19 cellular contexts compared by ENCODE assay signal in genomic region chr10:28776519-28776918, GRCh38.
DNase-seq lines count a peak whose midpoint lies in the region; ATAC-seq and TF ChIP-seq lines count a peak whose summit lies in the region.
"Had no signal": no experiment of that assay in that cellular context is flagged by ENCODE, and none has a peak within 500 bp of the region (broad histone marks: within the 10 kb centered on the region; RNA-seq: fewer than 3 reads in every experiment).

No MANE protein-coding gene starts in this region.

- H3K4me1 Mint-ChIP-seq in activated naive CD4-positive, alpha-beta T cell treated with anti-CD3 and anti-CD28 coated beads, Interleukin-2, amount 10 ng/mL, durations not matched to agents 7 days and 5 days: no peaks in the 10 kb centered on the region
- peaks cover 29% of the 10 kb centered on the region for H3K4me1 Mint-ChIP-seq in mesothelial cell of epicardium
- H3K4me1 Mint-ChIP-seq in activated T-helper 1 cell treated with anti-CD3 and anti-CD28 coated beads, Interleukin-12 subunit alpha, Interleukin-12 subunit beta, Interleukin-2, Interleukin-4 antibody, amounts not matched to agents 30 ng/mL and 10 ng/mL and 1 ng/mL, durations not matched to agents 14 hours and 24 hours and 36 hours (ENCODE audit: low read depth): no peaks in the 10 kb centered on the region
- no peaks in the 10 kb centered on the region for H3K4me1 Mint-ChIP-seq in naive thymus-derived CD4-positive, alpha-beta T cell
- H3K4me1 Mint-ChIP-seq: B cell had no signal

- no peak for DNase-seq in activated naive CD4-positive, alpha-beta T cell treated with anti-CD3 and anti-CD28 coated beads, Interleukin-2, amount 10 ng/mL, durations not matched to agents 7 days and 5 days
- DNase-seq in activated naive CD4-positive, alpha-beta T cell (lab: John Stamatoyannopoulos, UW): no peak
- DNase-seq in mesothelial cell of epicardium (ENCODE audit: low spot score in 2 of 2, unreplicated experiment in 2 of 2) (no peak), nucleus accumbens (lab: John Stamatoyannopoulos, UW) (no peak)
- no peak for DNase-seq in activated T-helper 1 cell treated with anti-CD3 and anti-CD28 coated beads, Interleukin-12 subunit alpha, Interleukin-12 subunit beta, Interleukin-2, Interleukin-4 antibody, amounts not matched to agents 30 ng/mL and 10 ng/mL and 1 ng/mL, durations not matched to agents 14 hours and 24 hours and 36 hours (ENCODE audit: low spot score)
- no peak for DNase-seq in naive thymus-derived CD4-positive, alpha-beta T cell
- DNase-seq: AML-193; Caco-2; Calu3; CD4-positive, alpha-beta T cell; CD8-positive, alpha-beta T cell; DMS79 treated with DMSO at 0.1 percent for 48 hours; GF-D8 had no signal

- H3K9me3 ChIP-seq in parathyroid adenoma (ENCODE audit: control insufficient read depth, low read length): no peaks in the 10 kb centered on the region
- H3K9me3 ChIP-seq in naive thymus-derived CD4-positive, alpha-beta T cell (ENCODE audit: control insufficient read depth in 2 of 3, low read length in 3 of 3): no peaks in the 10 kb centered on the region
- H3K9me3 ChIP-seq: A549 had no signal

- POLR2A ChIA-PET in naive thymus-derived CD4-positive, alpha-beta T cell (lab: Charles Lee): no interaction called here

- H3K9me3 Mint-ChIP-seq in activated naive CD4-positive, alpha-beta T cell treated with anti-CD3 and anti-CD28 coated beads, Interleukin-2, amount 10 ng/mL, durations not matched to agents 7 days and 5 days: peaks cover 5% of the 10 kb centered on the region
- H3K9me3 Mint-ChIP-seq in mesothelial cell of epicardium: peaks cover 3% of the 10 kb centered on the region
- H3K9me3 Mint-ChIP-seq in activated T-helper 1 cell treated with anti-CD3 and anti-CD28 coated beads, Interleukin-12 subunit alpha, Interleukin-12 subunit beta, Interleukin-2, Interleukin-4 antibody, amounts not matched to agents 30 ng/mL and 10 ng/mL and 1 ng/mL, durations not matched to agents 14 hours and 24 hours and 36 hours: peaks cover 6% of the 10 kb centered on the region
- H3K9me3 Mint-ChIP-seq in naive thymus-derived CD4-positive, alpha-beta T cell: peaks cover 0 to 9% (median 4%) of the 10 kb centered on the region in 11 donors
- H3K9me3 Mint-ChIP-seq: CD4-positive, alpha-beta T cell; CD8-positive, alpha-beta T cell had no signal

- no peaks in the 10 kb centered on the region for H3K27me3 ChIP-seq in parathyroid adenoma (ENCODE audit: control insufficient read depth, insufficient read depth, low read length)
- H3K27me3 ChIP-seq in naive thymus-derived CD4-positive, alpha-beta T cell (ENCODE audit: control insufficient read depth in 2 of 2, insufficient read depth in 2 of 2, low read length in 2 of 2): no peaks in the 10 kb centered on the region

- intact Hi-C loops in activated T-helper 1 cell treated with anti-CD3 and anti-CD28 coated beads, Interleukin-12 subunit alpha, Interleukin-12 subunit beta, Interleukin-2, Interleukin-4 antibody, amounts not matched to agents 30 ng/mL and 10 ng/mL and 1 ng/mL, durations not matched to agents 14 hours and 24 hours and 36 hours (cut with micrococcal nuclease): no loop called here
- intact Hi-C loops in naive thymus-derived CD4-positive, alpha-beta T cell (cut with micrococcal nuclease): no loop called here

- no peak overlapping the region for H2AFZ ChIP-seq in parathyroid adenoma

- no peak overlapping the region for H3K4me3 ChIP-seq in parathyroid adenoma (ENCODE audit: low read depth, low read length)
- H3K4me3 ChIP-seq in naive thymus-derived CD4-positive, alpha-beta T cell (ENCODE audit: low read length): no peak overlapping the region
- H3K4me3 ChIP-seq: A549; BLaER1 treated with 17β-estradiol and CSF1 and Interleukin-3, amounts not matched to agents 10 nM and 100 nM had no signal

- H3K36me3 Mint-ChIP-seq in activated naive CD4-positive, alpha-beta T cell treated with anti-CD3 and anti-CD28 coated beads, Interleukin-2, amount 10 ng/mL, durations not matched to agents 7 days and 5 days: no peaks in the 10 kb centered on the region
- no peaks in the 10 kb centered on the region for H3K36me3 Mint-ChIP-seq in mesothelial cell of epicardium
- no peaks in the 10 kb centered on the region for H3K36me3 Mint-ChIP-seq in activated T-helper 1 cell treated with anti-CD3 and anti-CD28 coated beads, Interleukin-12 subunit alpha, Interleukin-12 subunit beta, Interleukin-2, Interleukin-4 antibody, amounts not matched to agents 30 ng/mL and 10 ng/mL and 1 ng/mL, durations not matched to agents 14 hours and 24 hours and 36 hours (ENCODE audit: low read depth)
- H3K36me3 Mint-ChIP-seq in naive thymus-derived CD4-positive, alpha-beta T cell: no peaks in the 10 kb centered on the region
- H3K36me3 Mint-ChIP-seq: CD8-positive, alpha-beta T cell had no signal

- H3K27me3 Mint-ChIP-seq in activated naive CD4-positive, alpha-beta T cell treated with anti-CD3 and anti-CD28 coated beads, Interleukin-2, amount 10 ng/mL, durations not matched to agents 7 days and 5 days: no peaks in the 10 kb centered on the region
- no peaks in the 10 kb centered on the region for H3K27me3 Mint-ChIP-seq in mesothelial cell of epicardium (ENCODE audit: low read depth)
- H3K27me3 Mint-ChIP-seq in activated T-helper 1 cell treated with anti-CD3 and anti-CD28 coated beads, Interleukin-12 subunit alpha, Interleukin-12 subunit beta, Interleukin-2, Interleukin-4 antibody, amounts not matched to agents 30 ng/mL and 10 ng/mL and 1 ng/mL, durations not matched to agents 14 hours and 24 hours and 36 hours (ENCODE audit: insufficient read depth): no peaks in the 10 kb centered on the region
- peaks cover 0 to 11% (median 7%) of the 10 kb centered on the region in 5 donors for H3K27me3 Mint-ChIP-seq in naive thymus-derived CD4-positive, alpha-beta T cell
- H3K27me3 Mint-ChIP-seq: B cell; CD4-positive, alpha-beta T cell had no signal

- H3K27ac Mint-ChIP-seq in activated naive CD4-positive, alpha-beta T cell treated with anti-CD3 and anti-CD28 coated beads, Interleukin-2, amount 10 ng/mL, durations not matched to agents 7 days and 5 days: peak overlapping the region; percentile 42
- peak overlapping the region; percentile 44 for H3K27ac Mint-ChIP-seq in mesothelial cell of epicardium
- no peak overlapping the region for H3K27ac Mint-ChIP-seq in activated T-helper 1 cell treated with anti-CD3 and anti-CD28 coated beads, Interleukin-12 subunit alpha, Interleukin-12 subunit beta, Interleukin-2, Interleukin-4 antibody, amounts not matched to agents 30 ng/mL and 10 ng/mL and 1 ng/mL, durations not matched to agents 14 hours and 24 hours and 36 hours
- H3K27ac Mint-ChIP-seq in naive thymus-derived CD4-positive, alpha-beta T cell: no peak overlapping the region
- H3K27ac Mint-ChIP-seq: B cell; CD4-positive, alpha-beta T cell; CD8-positive, alpha-beta T cell had no signal

- CTCF ChIA-PET in activated naive CD4-positive, alpha-beta T cell treated with anti-CD3 and anti-CD28 coated beads, Interleukin-2, amount 10 ng/mL, durations not matched to agents 7 days and 5 days (lab: Charles Lee): no interaction called here
- CTCF ChIA-PET in naive thymus-derived CD4-positive, alpha-beta T cell (lab: Charles Lee): no interaction called here

- H3K9ac ChIP-seq in parathyroid adenoma: no peak overlapping the region
- H3K9ac ChIP-seq: BLaER1 treated with 17β-estradiol and CSF1 and Interleukin-3, amounts not matched to agents 10 nM and 100 nM had no signal

- peak overlapping the region; percentile 15 for H3K4me2 ChIP-seq in parathyroid adenoma (ENCODE audit: low read length)
- H3K4me2 ChIP-seq: A549; BLaER1 treated with 17β-estradiol and CSF1 and Interleukin-3, amounts not matched to agents 10 nM and 100 nM had no signal

- H3K4me1 ChIP-seq in parathyroid adenoma: peaks cover 23% of the 10 kb centered on the region
- no peaks in the 10 kb centered on the region for H3K4me1 ChIP-seq in naive thymus-derived CD4-positive, alpha-beta T cell (ENCODE audit: control insufficient read depth in 2 of 2, insufficient read depth in 2 of 2, low read length in 2 of 2)

- no peak overlapping the region for H3K27ac ChIP-seq in parathyroid adenoma
- no peak overlapping the region for H3K27ac ChIP-seq in naive thymus-derived CD4-positive, alpha-beta T cell (ENCODE audit: low read depth, low read length)
- H3K27ac ChIP-seq: 22Rv1; A549; BLaER1 treated with 17β-estradiol and CSF1 and Interleukin-3, amounts not matched to agents 10 nM and 100 nM; C4-2B had no signal

- ATAC-seq in naive thymus-derived CD4-positive, alpha-beta T cell: no peak
- ATAC-seq: A549; CD8-positive, alpha-beta T cell had no signal

- no peak for TF ChIP-seq CTCF in mesothelial cell of epicardium (IDR thresholded peaks at IDR 0.05; ENCODE audit: unreplicated experiment)
- TF ChIP-seq CTCF in parathyroid adenoma (IDR thresholded peaks at IDR 0.05): no peak

- no peaks in the 10 kb centered on the region for H3K79me2 ChIP-seq in parathyroid adenoma

- no peaks in the 10 kb centered on the region for H3K36me3 ChIP-seq in parathyroid adenoma (ENCODE audit: control insufficient read depth, insufficient read depth, low read length)
- no peaks in the 10 kb centered on the region for H3K36me3 ChIP-seq in naive thymus-derived CD4-positive, alpha-beta T cell (ENCODE audit: control insufficient read depth in 2 of 3, insufficient read depth in 3 of 3, low read length in 3 of 3)
- H3K36me3 ChIP-seq: BLaER1 treated with 17β-estradiol and CSF1 and Interleukin-3, amounts not matched to agents 10 nM and 100 nM had no signal

- H3K4me3 Mint-ChIP-seq in activated naive CD4-positive, alpha-beta T cell treated with anti-CD3 and anti-CD28 coated beads, Interleukin-2, amount 10 ng/mL, durations not matched to agents 7 days and 5 days: no peak overlapping the region
- no peak overlapping the region for H3K4me3 Mint-ChIP-seq in mesothelial cell of epicardium
- no peak overlapping the region for H3K4me3 Mint-ChIP-seq in activated T-helper 1 cell treated with anti-CD3 and anti-CD28 coated beads, Interleukin-12 subunit alpha, Interleukin-12 subunit beta, Interleukin-2, Interleukin-4 antibody, amounts not matched to agents 30 ng/mL and 10 ng/mL and 1 ng/mL, durations not matched to agents 14 hours and 24 hours and 36 hours
- H3K4me3 Mint-ChIP-seq in naive thymus-derived CD4-positive, alpha-beta T cell: no peak overlapping the region
- H3K4me3 Mint-ChIP-seq: B cell; CD4-positive, alpha-beta T cell; CD8-positive, alpha-beta T cell had no signal

Comparison
In these comparisons a context has a peak if more than half of its experiments do, and no peak if none do; other contexts are left out.
1. H3K27ac Mint-ChIP-seq: peak in activated naive CD4-positive, alpha-beta T cell treated with anti-CD3 and anti-CD28 coated beads, Interleukin-2, amount 10 ng/mL, durations not matched to agents 7 days and 5 days (single experiment) and mesothelial cell of epicardium (single experiment); none in activated T-helper 1 cell treated with anti-CD3 and anti-CD28 coated beads, Interleukin-12 subunit alpha, Interleukin-12 subunit beta, Interleukin-2, Interleukin-4 antibody, amounts not matched to agents 30 ng/mL and 10 ng/mL and 1 ng/mL, durations not matched to agents 14 hours and 24 hours and 36 hours (single experiment) and naive thymus-derived CD4-positive, alpha-beta T cell (0 of 9).